In genomic region chr9:36023260-36024048, GRCh38 we compare ENCODE assay signal across 8 cellular contexts. TPM values are rescaled to one million over a fixed set of nuclear protein-coding genes. Genes with fewer than 3 reads are reported as not detected.
DNase-seq lines count a peak whose midpoint lies in the region; ATAC-seq and TF ChIP-seq lines count a peak whose summit lies in the region.

No MANE protein-coding gene starts in this region.

- in situ Hi-C loops in G401 (cut with HindIII; ENCODE audit: low sequenced_read_pairs), result no loop called here
- in situ Hi-C loops in SK-MEL-5 (cut with HindIII; ENCODE audit: low pct_unique_long_range_greater_than_20kb, low sequenced_read_pairs), result no loop called here

- H3K27ac ChIP-seq in uterus, result no peak overlapping the region

- no peaks in the 10 kb centered on the region for H3K9me3 ChIP-seq in uterus

- no peak for ATAC-seq in HG03097 (IDR thresholded peaks at IDR 0.05; ENCODE audit: low FRiP score, unreplicated experiment)

- no peak for TF ChIP-seq POLR2A in uterus (IDR thresholded peaks at IDR 0.05)

- H3K36me3 ChIP-seq in uterus, result no peaks in the 10 kb centered on the region

- TF ChIP-seq CTCF in uterus (IDR thresholded peaks at IDR 0.05), result peak; percentile 63 to 79 (median 66)

- no peaks in the 10 kb centered on the region for H3K27me3 ChIP-seq in uterus

- DNase-seq in G401 (ENCODE audit: low spot score) (peak; percentile 82), LoVo (ENCODE audit: low spot score) (peak; percentile 71), SK-MEL-5 (ENCODE audit: low read depth, low spot score) (peak; percentile 68), head of caudate nucleus (peak; percentile 25 to 88 (median 72)), pons (ENCODE audit: low spot score) (peak; percentile 43), uterus (peak; percentile 52 to 62)
- peak; percentile 68 for DNase-seq in activated naive CD4-positive, alpha-beta T cell treated with Interleukin-2 at 50 U/mL for 16 hours

- intact Hi-C loops in head of caudate nucleus (cut with DNase I), result loop anchor here (5.0 kb wide), 1 partner anchor 66 kb away; the partner anchor contains the start of gene OR2S2
- intact Hi-C loops in uterus (cut with DNase I; ENCODE audit: low total_unique reads), result no loop called here

- no peaks in the 10 kb centered on the region for H3K4me1 ChIP-seq in uterus

- no peak overlapping the region for H3K4me3 ChIP-seq in uterus

RNA-seq across cellular contexts. Expression of gene RECK, which starts 13.3 kb away (rescaled TPM):
- 2.4 and 9.2 TPM in 2 replicates for total RNA-seq in G401 (2014; rRNA removed; shearing (Covaris generic))
- 7.9 and 10.0 TPM in 2 replicates for total RNA-seq in SK-MEL-5 (2014; rRNA removed; shearing (Covaris generic))
- 8.7 and 10.6 TPM in 2 replicates for polyA plus RNA-seq in SK-MEL-5 (2015; cell fraction: cytosol; rRNA removed)
- 7.9 and 8.8 TPM in 2 replicates for polyA plus RNA-seq in SK-MEL-5 (2015; cell fraction: nucleus; rRNA removed)
- total RNA-seq in uterus, result 10 to 100 TPM; 14.3 to 37.7 (median 30.7) TPM
